2 cellular contexts compared by ENCODE assay signal in the genomic region with DNA sequence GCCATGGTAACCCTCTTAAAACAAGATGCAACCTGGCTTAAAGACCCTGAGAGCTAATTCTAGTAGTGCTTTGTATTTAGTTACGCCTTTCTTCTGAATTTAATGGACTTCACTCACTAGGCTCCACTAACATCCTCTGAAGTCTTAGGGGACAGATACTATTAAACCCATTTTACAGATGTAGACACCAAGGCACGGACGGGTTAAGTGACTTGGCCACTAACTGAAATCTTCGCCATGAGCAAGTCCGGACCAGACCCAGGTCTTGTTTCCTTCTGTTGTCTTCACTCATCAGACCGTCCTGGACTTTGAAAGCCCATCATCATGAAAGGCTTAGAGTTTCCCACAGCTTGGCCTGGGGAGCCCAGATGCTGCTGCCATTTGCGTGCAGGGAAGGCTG.
TF ChIP-seq lines count a peak whose summit lies in the region.

No MANE protein-coding gene starts in this region.

TF ChIP-seq in A549, 52 proteins besides CTCF, POLR2A, EP300 and RAD21:
- TF ChIP-seq FOSL2 (IDR thresholded peaks at IDR 0.05) (no peak), FOSL2 (CRISPR knock-in tag; IDR thresholded peaks at IDR 0.05) (no peak), KDM1A (IDR thresholded peaks at IDR 0.05; ENCODE audit: low read depth) (peak; percentile 51; the same call in 1 of the 2 replicates)

TF ChIP-seq in K562, 482 proteins besides CTCF, POLR2A, EP300 and RAD21:
- TF ChIP-seq SNRNP70 (optimal IDR thresholded peaks at IDR 0.05; ENCODE audit: low read depth, low read length): no peak
- TF ChIP-seq RBM25 (IDR thresholded peaks at IDR 0.05; ENCODE audit: low read depth, low read length, severe bottlenecking): peak; percentile 73
- no peak for TF ChIP-seq ZNF324 (CRISPR knock-in tag; IDR thresholded peaks at IDR 0.05)
- no peak for TF ChIP-seq ZNF717 (CRISPR knock-in tag; IDR thresholded peaks at IDR 0.05)
- TF ChIP-seq, protein P1, sequence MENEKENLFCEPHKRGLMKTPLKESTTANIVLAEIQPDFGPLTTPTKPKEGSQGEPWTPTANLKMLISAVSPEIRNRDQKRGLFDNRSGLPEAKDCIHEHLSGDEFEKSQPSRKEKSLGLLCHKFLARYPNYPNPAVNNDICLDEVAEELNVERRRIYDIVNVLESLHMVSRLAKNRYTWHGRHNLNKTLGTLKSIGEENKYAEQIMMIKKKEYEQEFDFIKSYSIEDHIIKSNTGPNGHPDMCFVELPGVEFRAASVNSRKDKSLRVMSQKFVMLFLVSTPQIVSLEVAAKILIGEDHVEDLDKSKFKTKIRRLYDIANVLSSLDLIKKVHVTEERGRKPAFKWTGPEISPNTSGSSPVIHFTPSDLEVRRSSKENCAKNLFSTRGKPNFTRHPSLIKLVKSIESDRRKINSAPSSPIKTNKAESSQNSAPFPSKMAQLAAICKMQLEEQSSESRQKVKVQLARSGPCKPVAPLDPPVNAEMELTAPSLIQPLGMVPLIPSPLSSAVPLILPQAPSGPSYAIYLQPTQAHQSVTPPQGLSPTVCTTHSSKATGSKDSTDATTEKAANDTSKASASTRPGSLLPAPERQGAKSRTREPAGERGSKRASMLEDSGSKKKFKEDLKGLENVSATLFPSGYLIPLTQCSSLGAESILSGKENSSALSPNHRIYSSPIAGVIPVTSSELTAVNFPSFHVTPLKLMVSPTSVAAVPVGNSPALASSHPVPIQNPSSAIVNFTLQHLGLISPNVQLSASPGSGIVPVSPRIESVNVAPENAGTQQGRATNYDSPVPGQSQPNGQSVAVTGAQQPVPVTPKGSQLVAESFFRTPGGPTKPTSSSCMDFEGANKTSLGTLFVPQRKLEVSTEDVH (IDR thresholded peaks at IDR 0.05; ENCODE audit: low read depth, partially characterized antibody): no peak
- no peak for TF ChIP-seq PML (IDR thresholded peaks at IDR 0.05; ENCODE audit: low read length)
- TF ChIP-seq KDM1A (IDR thresholded peaks at IDR 0.05): peak in 1 of 2 experiments; percentile 71; a peak in 3 of 4 replicates
- peak; percentile 72; the same call in 1 of the 2 replicates for TF ChIP-seq BCOR (IDR thresholded peaks at IDR 0.05)
- TF ChIP-seq RFX1 (IDR thresholded peaks at IDR 0.05): peak; percentile 81
- no peak for TF ChIP-seq NRF1 (conservative IDR thresholded peaks at IDR 0.05 in 1 of 2, IDR thresholded peaks at IDR 0.05 in 1 of 2)
- peak; percentile 46; the same call in 1 of the 2 replicates for TF ChIP-seq ADNP (tag; IDR thresholded peaks at IDR 0.05)
- TF ChIP-seq ZEB2 (IDR thresholded peaks at IDR 0.05): no peak
TF ChIP-seq in K562: peak in this region for 5.
